8 cellular contexts compared by ENCODE assay signal in genomic region chr19:40803857-40804782, GRCh38. TPM values are rescaled to one million over a fixed set of nuclear protein-coding genes. Genes with fewer than 3 reads are reported as not detected.
A peak's percentile ranks its signal among the peaks of the same experiment; 100 is the strongest.
DNase-seq lines count a peak whose midpoint lies in the region; ATAC-seq, FAIRE-seq and TF ChIP-seq lines count a peak whose summit lies in the region.

No MANE protein-coding gene starts in this region.

- H3K4me3 ChIP-seq in CD4-positive, alpha-beta memory T cell (ENCODE audit: low read length in 2 of 2), result peak overlapping the region; percentile 17 to 52
- no peak overlapping the region for H3K4me3 ChIP-seq in NB4 (ENCODE audit: low read depth, low read length)

- H3K27ac Mint-ChIP-seq in CD4-positive, alpha-beta memory T cell, result peak overlapping the region; percentile 91 to 100 (median 99)
- H3K27ac Mint-ChIP-seq in activated naive CD4-positive, alpha-beta T cell treated with anti-CD3 and anti-CD28 coated beads for 36 hours, result peak overlapping the region; percentile 93

- FAIRE-seq in D721Med (lab: Jason Lieb, UNC), result no peak

- POLR2A ChIA-PET in CD4-positive, alpha-beta memory T cell (lab: Charles Lee; ENCODE audit: partially characterized antibody), result interaction anchor here (0.6 to 15.6 kb wide), 9 partner anchors 15 to 459 kb away, joined by 3 to 369 read pairs (median 9); partner anchors contain the start of genes ACTMAP, COQ8B, ITPKC and MIA

- intact Hi-C loops in CD4-positive, alpha-beta memory T cell (cut with micrococcal nuclease), result loop anchor here (1.0 to 2.0 kb wide), 3 partner anchors 15 to 53 kb away; partner anchors contain the start of genes RAB4B and SNRPA
- intact Hi-C loops in activated naive CD4-positive, alpha-beta T cell treated with anti-CD3 and anti-CD28 coated beads for 36 hours (cut with micrococcal nuclease), result loop anchor here (1.0 to 2.0 kb wide), 2 partner anchors 15 to 27 kb away; no protein-coding TSS in a partner anchor

- no peaks in the 10 kb centered on the region for H3K27me3 Mint-ChIP-seq in CD4-positive, alpha-beta memory T cell
- no peaks in the 10 kb centered on the region for H3K27me3 Mint-ChIP-seq in activated naive CD4-positive, alpha-beta T cell treated with anti-CD3 and anti-CD28 coated beads for 36 hours (ENCODE audit: low read depth)

- peak overlapping the region; percentile 84 for H3K27ac ChIP-seq in CD4-positive, alpha-beta memory T cell (ENCODE audit: low read depth, low read length)
- peak overlapping the region; percentile 79 for H3K27ac ChIP-seq in substantia nigra (ENCODE audit: low read depth, low read length, poor library complexity, severe bottlenecking)

- peaks cover 24 to 64% of the 10 kb centered on the region in 2 donors for H3K36me3 Mint-ChIP-seq in CD4-positive, alpha-beta memory T cell
- H3K36me3 Mint-ChIP-seq in activated naive CD4-positive, alpha-beta T cell treated with anti-CD3 and anti-CD28 coated beads for 36 hours (ENCODE audit: low read depth), result peaks cover 43% of the 10 kb centered on the region

- CTCF ChIA-PET in CD4-positive, alpha-beta memory T cell (lab: Charles Lee; ENCODE audit: partially characterized antibody), result interaction anchor here (1.2 to 3.8 kb wide), 6 partner anchors 12 to 143 kb away, joined by 3 to 38 read pairs (median 8); partner anchors contain the start of genes ACTMAP, COQ8B and ITPKC
- CTCF ChIA-PET in activated naive CD4-positive, alpha-beta T cell treated with anti-CD3 and anti-CD28 coated beads for 36 hours (lab: Charles Lee), result interaction anchor here (0.7 to 4.7 kb wide), 4 partner anchors 8 to 142 kb away, joined by 3 to 34 read pairs (median 16); no protein-coding TSS in a partner anchor

- H3K9me3 Mint-ChIP-seq in CD4-positive, alpha-beta memory T cell, result no peaks in the 10 kb centered on the region
- H3K9me3 Mint-ChIP-seq in activated naive CD4-positive, alpha-beta T cell treated with anti-CD3 and anti-CD28 coated beads for 36 hours, result no peaks in the 10 kb centered on the region

- no peaks in the 10 kb centered on the region for H3K27me3 ChIP-seq in CD4-positive, alpha-beta memory T cell (ENCODE audit: insufficient read depth, low read length)

- ATAC-seq in HG03565 (IDR thresholded peaks at IDR 0.05; ENCODE audit: unreplicated experiment), result no peak

- no peak for TF ChIP-seq POLR2A in NB4 (IDR thresholded peaks at IDR 0.05; ENCODE audit: extremely low read depth, insufficient read length)

- peaks cover 93% of the 10 kb centered on the region for H3K4me1 ChIP-seq in CD4-positive, alpha-beta memory T cell (ENCODE audit: insufficient read depth, low read length)

- peaks cover 59 to 91% (median 76%) of the 10 kb centered on the region in 4 donors for H3K4me1 Mint-ChIP-seq in CD4-positive, alpha-beta memory T cell
- peaks cover 83% of the 10 kb centered on the region for H3K4me1 Mint-ChIP-seq in activated naive CD4-positive, alpha-beta T cell treated with anti-CD3 and anti-CD28 coated beads for 36 hours (ENCODE audit: low read depth)

- peak overlapping the region; percentile 72 to 97 (median 90) for H3K4me3 Mint-ChIP-seq in CD4-positive, alpha-beta memory T cell
- H3K4me3 Mint-ChIP-seq in activated naive CD4-positive, alpha-beta T cell treated with anti-CD3 and anti-CD28 coated beads for 36 hours, result peak overlapping the region; percentile 68

- no peaks in the 10 kb centered on the region for H3K9me3 ChIP-seq in CD4-positive, alpha-beta memory T cell (ENCODE audit: control insufficient read depth in 1 of 2, low read length in 2 of 2)

- H3K36me3 ChIP-seq in CD4-positive, alpha-beta memory T cell (ENCODE audit: insufficient read depth, low read length), result peaks cover 26% of the 10 kb centered on the region

- peak; percentile 81 to 91 (median 87) for DNase-seq in CD4-positive, alpha-beta memory T cell
- DNase-seq in NB4 (ENCODE audit: low read depth), result peak; percentile 34
- peak; percentile 88 for DNase-seq in activated naive CD4-positive, alpha-beta T cell treated with anti-CD3 and anti-CD28 coated beads for 36 hours
- DNase-seq in kidney tubule cell (ENCODE audit: low spot score), result peak; percentile 46
- peak in 2 of 49 donors; percentile 12 to 57 for DNase-seq in substantia nigra (lab: John Stamatoyannopoulos, UW)
- DNase-seq in D721Med (ENCODE audit: insufficient read length, low spot score), result no peak
- no peak for DNase-seq in NCI-H446 (lab: John Stamatoyannopoulos, UW)

- TF ChIP-seq CTCF in NB4 (IDR thresholded peaks at IDR 0.05; ENCODE audit: low read depth, low read length), result no peak
- no peak for TF ChIP-seq CTCF in D721Med (IDR thresholded peaks at IDR 0.05; ENCODE audit: insufficient read depth, missing control alignments)

RNA-seq across cellular contexts. Expression of gene EGLN2, which starts 5.1 kb away (rescaled TPM):
- 100 to 1,000 TPM; 203 to 219 TPM for total RNA-seq in CD4-positive, alpha-beta memory T cell
- 100 to 1,000 TPM; 141 to 207 TPM for polyA plus RNA-seq in CD4-positive, alpha-beta memory T cell
- total RNA-seq in activated naive CD4-positive, alpha-beta T cell treated with anti-CD3 and anti-CD28 coated beads for 36 hours, result 10 to 100 TPM; 80.0 to 83.7 TPM

RNA-seq across cellular contexts. Expression of gene RAB4B, which starts 26.1 kb away (rescaled TPM):
- 10 to 100 TPM; 53.5 to 55.0 TPM for total RNA-seq in CD4-positive, alpha-beta memory T cell
- 10 to 100 TPM; 67.3 to 69.8 TPM for polyA plus RNA-seq in CD4-positive, alpha-beta memory T cell
- 10 to 100 TPM; 40.0 to 40.3 TPM for total RNA-seq in activated naive CD4-positive, alpha-beta T cell treated with anti-CD3 and anti-CD28 coated beads for 36 hours

RNA-seq across cellular contexts. Expression of gene MIA, which starts 28.8 kb away (rescaled TPM):
- total RNA-seq in CD4-positive, alpha-beta memory T cell, result 10 to 100 TPM; 11.2 to 11.4 TPM
- not detected for polyA plus RNA-seq in CD4-positive, alpha-beta memory T cell
- not detected for total RNA-seq in activated naive CD4-positive, alpha-beta T cell treated with anti-CD3 and anti-CD28 coated beads for 36 hours

RNA-seq across cellular contexts. Expression of gene CYP2A6, which starts 46.1 kb away (rescaled TPM):
- total RNA-seq in CD4-positive, alpha-beta memory T cell, result under 1 TPM in 1 of 2 experiments, not detected in 1; 0.23 TPM
- not detected for polyA plus RNA-seq in CD4-positive, alpha-beta memory T cell
- not detected for total RNA-seq in activated naive CD4-positive, alpha-beta T cell treated with anti-CD3 and anti-CD28 coated beads for 36 hours

RNA-seq across cellular contexts. Expression of gene SNRPA, which starts 53.1 kb away (rescaled TPM):
- total RNA-seq in CD4-positive, alpha-beta memory T cell, result 10 to 100 TPM; 93.3 to 95.7 TPM
- 10 to 100 TPM; 48.8 to 63.9 TPM for polyA plus RNA-seq in CD4-positive, alpha-beta memory T cell
- 100 to 1,000 TPM; 264 to 312 TPM for total RNA-seq in activated naive CD4-positive, alpha-beta T cell treated with anti-CD3 and anti-CD28 coated beads for 36 hours

Comparison
In these comparisons a context has a peak if more than half of its experiments do, and no peak if none do; other contexts are left out.
1. DNase-seq: peak in CD4-positive, alpha-beta memory T cell (5 of 5), NB4 (single experiment), activated naive CD4-positive, alpha-beta T cell treated with anti-CD3 and anti-CD28 coated beads for 36 hours (single experiment) and kidney tubule cell (single experiment); none in D721Med (single experiment) and NCI-H446 (0 of 2).
2. RNA of gene MIA, which starts 28.8 kb away (total RNA-seq): 11.2 to 11.4 TPM in CD4-positive, alpha-beta memory T cell; not detected in activated naive CD4-positive, alpha-beta T cell treated with anti-CD3 and anti-CD28 coated beads for 36 hours; every median in the first group is over 10 times any median in the second.